In genomic region chr17:43779145-43780125, GRCh38 we compare ENCODE assay signal across 1 cellular context.
TF ChIP-seq lines count a peak whose summit lies in the region.

No MANE protein-coding gene starts in this region.

TF ChIP-seq in GM12878, 131 proteins besides CTCF, POLR2A, EP300 and RAD21:
- TF ChIP-seq EZH2 (IDR thresholded peaks at IDR 0.05; ENCODE audit: borderline replicate concordance, control insufficient read depth, low read depth, low read length) (peak; percentile 49; the same call in 1 of the 2 replicates), IKZF1 (conservative IDR thresholded peaks at IDR 0.05) (0 out of 2 replicates have a peak, but pooled peaks have one; percentile 3), BHLHE40 (IDR thresholded peaks at IDR 0.05; ENCODE audit: borderline replicate concordance in 1 of 2, low read depth in 2 of 2, low read length in 1 of 2) (no peak)
